20 cellular contexts compared by ENCODE assay signal in genomic region chr16:84579936-84580335, GRCh38. TPM values are rescaled to one million over a fixed set of nuclear protein-coding genes. Genes with fewer than 3 reads are reported as not detected.
DNase-seq lines count a peak whose midpoint lies in the region; ATAC-seq and TF ChIP-seq lines count a peak whose summit lies in the region.
"Had no signal": no experiment of that assay in that cellular context is flagged by ENCODE, and none has a peak within 500 bp of the region (broad histone marks: within the 10 kb centered on the region; RNA-seq: fewer than 3 reads in every experiment).

No MANE protein-coding gene starts in this region.

- no peak overlapping the region for H3K9ac ChIP-seq in OCI-LY1 (ENCODE audit: low read length)

- H3K9me2 ChIP-seq in OCI-LY1 (ENCODE audit: low read depth, low read length) = no peaks in the 10 kb centered on the region

- TF ChIP-seq CTCF in OCI-LY1 (IDR thresholded peaks at IDR 0.05; ENCODE audit: low read length) = no peak

- no peaks in the 10 kb centered on the region for H3K9me3 Mint-ChIP-seq in CD8-positive, alpha-beta memory T cell
- H3K9me3 Mint-ChIP-seq in stimulated activated effector memory CD8-positive, alpha-beta T cell treated with anti-CD3 and anti-CD28 coated beads, Interleukin-12 subunit alpha, Interleukin-12 subunit beta, amount 100 ng/mL, for 72 hours = no peaks in the 10 kb centered on the region
- H3K9me3 Mint-ChIP-seq: dendritic cell treated with granulocyte-macrophage colony-stimulating factor and Interleukin-4, amounts not matched to agents 40 ng/mL and 50 ng/mL, for 4 days; IgD-negative memory B cell; T-helper 2 cell treated with Interferon-gamma antibody and Interleukin-4, amounts not matched to agents 5 μg/mL and 100 μg/mL, for 36 hours had no signal

- H3K4me1 Mint-ChIP-seq in CD8-positive, alpha-beta memory T cell = peaks cover 50 to 87% (median 67%) of the 10 kb centered on the region in 3 donors
- H3K4me1 Mint-ChIP-seq in stimulated activated effector memory CD8-positive, alpha-beta T cell treated with anti-CD3 and anti-CD28 coated beads, Interleukin-12 subunit alpha, Interleukin-12 subunit beta, amount 100 ng/mL, for 72 hours = peaks cover 26% of the 10 kb centered on the region

- no peak overlapping the region for H2AFZ ChIP-seq in OCI-LY1 (ENCODE audit: low read length)

- H3K27me3 ChIP-seq in CD8-positive, alpha-beta memory T cell (ENCODE audit: insufficient read depth, low read length, poor library complexity, severe bottlenecking) = no peaks in the 10 kb centered on the region
- H3K27me3 ChIP-seq in OCI-LY1 (ENCODE audit: insufficient read depth, low read length) = no peaks in the 10 kb centered on the region
- H3K27me3 ChIP-seq: cardiac muscle cell, uterus had no signal

- POLR2A ChIA-PET in CD8-positive, alpha-beta memory T cell (lab: Charles Lee) = no interaction called here

- peak overlapping the region in 1 of 7 donors; percentile 55 for H3K4me3 Mint-ChIP-seq in CD8-positive, alpha-beta memory T cell
- H3K4me3 Mint-ChIP-seq in stimulated activated effector memory CD8-positive, alpha-beta T cell treated with anti-CD3 and anti-CD28 coated beads, Interleukin-12 subunit alpha, Interleukin-12 subunit beta, amount 100 ng/mL, for 72 hours = no peak overlapping the region
- H3K4me3 Mint-ChIP-seq: dendritic cell treated with granulocyte-macrophage colony-stimulating factor and Interleukin-4, amounts not matched to agents 40 ng/mL and 50 ng/mL, for 4 days; T-helper 2 cell treated with Interferon-gamma antibody and Interleukin-4, amounts not matched to agents 5 μg/mL and 100 μg/mL, for 36 hours had no signal

- peaks cover 4% of the 10 kb centered on the region for H3K4me1 ChIP-seq in CD8-positive, alpha-beta memory T cell (ENCODE audit: insufficient read depth, low read length)
- H3K4me1 ChIP-seq in OCI-LY1 (ENCODE audit: insufficient read depth, low read length, severe bottlenecking) = peaks cover 12% of the 10 kb centered on the region
- H3K4me1 ChIP-seq: uterus had no signal

- no peak for DNase-seq in CD8-positive, alpha-beta memory T cell
- DNase-seq in left kidney (ENCODE audit: low read depth, low spot score) (peak; percentile 21), NCI-H1436 (lab: John Stamatoyannopoulos, UW) (no peak)
- no peak for DNase-seq in stimulated activated effector memory CD8-positive, alpha-beta T cell treated with anti-CD3 and anti-CD28 coated beads, Interleukin-12 subunit alpha, Interleukin-12 subunit beta, amount 100 ng/mL, for 72 hours (ENCODE audit: low spot score in 2 of 2)
- DNase-seq: activated CD4-positive, alpha-beta T cell treated with anti-CD3 and anti-CD28 coated beads, Interleukin-2, amount 50 U/mL, for 1 hour; amygdala; DND-41; GOT3; NCI-H1417 treated with DMSO at 0.1 percent for 48 hours; NCI-H510A treated with DMSO at 0.1 percent for 48 hours; RPMI8226; uterus had no signal

- CTCF ChIA-PET in CD8-positive, alpha-beta memory T cell (lab: Charles Lee) = interaction anchor here (1.8 kb wide), 1 partner anchor 43 kb away, joined by 5 read pairs; no protein-coding TSS in a partner anchor

- peaks cover 0 to 78% (median 10%) of the 10 kb centered on the region in 3 donors for H3K36me3 Mint-ChIP-seq in CD8-positive, alpha-beta memory T cell
- H3K36me3 Mint-ChIP-seq in stimulated activated effector memory CD8-positive, alpha-beta T cell treated with anti-CD3 and anti-CD28 coated beads, Interleukin-12 subunit alpha, Interleukin-12 subunit beta, amount 100 ng/mL, for 72 hours = peaks cover 23% of the 10 kb centered on the region

- H3K27ac Mint-ChIP-seq in CD8-positive, alpha-beta memory T cell = peak overlapping the region in 7 of 8 donors; percentile 10 to 59 (median 42)
- peak overlapping the region; percentile 78 for H3K27ac Mint-ChIP-seq in stimulated activated effector memory CD8-positive, alpha-beta T cell treated with anti-CD3 and anti-CD28 coated beads, Interleukin-12 subunit alpha, Interleukin-12 subunit beta, amount 100 ng/mL, for 72 hours

- no peak for ATAC-seq in stimulated activated effector memory CD8-positive, alpha-beta T cell treated with anti-CD3 and anti-CD28 coated beads, Interleukin-12 subunit alpha, Interleukin-12 subunit beta, amount 100 ng/mL, for 72 hours
- ATAC-seq in HG03571 (IDR thresholded peaks at IDR 0.05; ENCODE audit: unreplicated experiment) = no peak
- ATAC-seq in HG02571 (IDR thresholded peaks at IDR 0.05; ENCODE audit: unreplicated experiment) = no peak
- ATAC-seq: SK-N-SH treated with all-trans-retinoic acid at 6 μM for 48 hours had no signal

- peaks cover 6% of the 10 kb centered on the region; the same call in 1 of the 2 replicates for H3K79me2 ChIP-seq in OCI-LY1 (ENCODE audit: insufficient read depth, low read length)

- H3K36me3 ChIP-seq in CD8-positive, alpha-beta memory T cell (ENCODE audit: insufficient read depth, low read length) = peaks cover 21% of the 10 kb centered on the region
- peaks cover 75% of the 10 kb centered on the region for H3K36me3 ChIP-seq in OCI-LY1 (ENCODE audit: insufficient read depth, low read length)
- H3K36me3 ChIP-seq: cardiac muscle cell, uterus had no signal

- no peaks in the 10 kb centered on the region for H3F3A ChIP-seq in OCI-LY1 (ENCODE audit: insufficient read depth, low read length)

- no peaks in the 10 kb centered on the region for H4K20me1 ChIP-seq in OCI-LY1 (ENCODE audit: insufficient read depth, low read length)

- no peaks in the 10 kb centered on the region for H3K9me3 ChIP-seq in CD8-positive, alpha-beta memory T cell (ENCODE audit: low read length)
- H3K9me3 ChIP-seq in OCI-LY1 (ENCODE audit: low read length) = no peaks in the 10 kb centered on the region
- H3K9me3 ChIP-seq: uterus had no signal

- no peak overlapping the region for H3K4me2 ChIP-seq in OCI-LY1 (ENCODE audit: low read length)

- no peak overlapping the region for H3K27ac ChIP-seq in CD8-positive, alpha-beta memory T cell (ENCODE audit: low read depth, low read length)
- H3K27ac ChIP-seq in OCI-LY1 (ENCODE audit: low read depth, low read length, poor library complexity, severe bottlenecking) = peak overlapping the region; percentile 2
- H3K27ac ChIP-seq: cardiac muscle cell, uterus had no signal

- H3K4me3 ChIP-seq in CD8-positive, alpha-beta memory T cell (ENCODE audit: low read length) = no peak overlapping the region
- no peak overlapping the region for H3K4me3 ChIP-seq in OCI-LY1 (ENCODE audit: low read depth, low read length, poor library complexity, severe bottlenecking)
- H3K4me3 ChIP-seq: cardiac muscle cell, uterus had no signal

- H3K27me3 Mint-ChIP-seq in CD8-positive, alpha-beta memory T cell = no peaks in the 10 kb centered on the region
- H3K27me3 Mint-ChIP-seq: dendritic cell treated with granulocyte-macrophage colony-stimulating factor and Interleukin-4, amounts not matched to agents 40 ng/mL and 50 ng/mL, for 4 days; IgD-negative memory B cell had no signal

RNA-seq across cellular contexts. Expression of gene COTL1, which starts 37.9 kb away (rescaled TPM):
- total RNA-seq in CD8-positive, alpha-beta memory T cell = 100 to 1,000 TPM; 373 to 388 TPM
- 653 TPM for polyA plus RNA-seq in CD8-positive, alpha-beta memory T cell
